Comparison of ENCODE assay signal across 19 cellular contexts in genomic region chr16:89312194-89312593, GRCh38.
DNase-seq lines count a peak whose midpoint lies in the region; ATAC-seq, FAIRE-seq and TF ChIP-seq lines count a peak whose summit lies in the region.
"Had no signal": no experiment of that assay in that cellular context is flagged by ENCODE, and none has a peak within 500 bp of the region (broad histone marks: within the 10 kb centered on the region; RNA-seq: fewer than 3 reads in every experiment).

No MANE protein-coding gene starts in this region.

- H3K4me1 Mint-ChIP-seq in CD4-positive, alpha-beta T cell (ENCODE audit: low read depth): peaks cover 90% of the 10 kb centered on the region
- peaks cover 86% of the 10 kb centered on the region for H3K4me1 Mint-ChIP-seq in CD8-positive, alpha-beta T cell (ENCODE audit: low read depth)

- peaks cover 51% of the 10 kb centered on the region for H3K36me3 Mint-ChIP-seq in CD4-positive, alpha-beta T cell (ENCODE audit: low read depth)
- H3K36me3 Mint-ChIP-seq in CD8-positive, alpha-beta T cell: peaks cover 55% of the 10 kb centered on the region
- H3K36me3 Mint-ChIP-seq: IgD-negative memory B cell had no signal

- H3K27ac ChIP-seq in CD4-positive, alpha-beta T cell (ENCODE audit: low read depth, low read length): no peak overlapping the region
- H3K27ac ChIP-seq in CD8-positive, alpha-beta T cell (ENCODE audit: low read depth, low read length): no peak overlapping the region
- H3K27ac ChIP-seq in GM12878 (ENCODE audit: control insufficient read depth, insufficient read depth): no peak overlapping the region
- H3K27ac ChIP-seq in neuronal stem cell (replicated peaks; ENCODE audit: low read length): no peak overlapping the region
- H3K27ac ChIP-seq in prostate gland: no peak overlapping the region
- H3K27ac ChIP-seq: sigmoid colon, VCaP had no signal

- peak overlapping the region; percentile 68 for H3K27ac Mint-ChIP-seq in CD4-positive, alpha-beta T cell
- H3K27ac Mint-ChIP-seq in CD8-positive, alpha-beta T cell: peak overlapping the region; percentile 55
- H3K27ac Mint-ChIP-seq: IgD-negative memory B cell had no signal

- no peak overlapping the region for H3K9ac ChIP-seq in GM12878 (ENCODE audit: control insufficient read depth, insufficient read depth, low read length)
- H3K9ac ChIP-seq in neuronal stem cell (ENCODE audit: low read depth, low read length, poor library complexity): no peak overlapping the region

- H3K27me3 Mint-ChIP-seq in CD4-positive, alpha-beta T cell: no peaks in the 10 kb centered on the region
- no peaks in the 10 kb centered on the region for H3K27me3 Mint-ChIP-seq in CD8-positive, alpha-beta T cell (ENCODE audit: low read depth)
- H3K27me3 Mint-ChIP-seq: IgD-negative memory B cell, T-cell had no signal

- H3K27me3 ChIP-seq in CD4-positive, alpha-beta T cell (ENCODE audit: control insufficient read depth, insufficient read depth, low read length): no peaks in the 10 kb centered on the region
- H3K27me3 ChIP-seq in CD8-positive, alpha-beta T cell (ENCODE audit: insufficient read depth, low read length): no peaks in the 10 kb centered on the region
- H3K27me3 ChIP-seq in GM12878 (replicated peaks in 1 of 2; ENCODE audit: control insufficient read depth in 2 of 2, insufficient read depth in 2 of 2, low read length in 1 of 2) (no peaks in the 10 kb centered on the region), neuronal stem cell (ENCODE audit: control insufficient read depth in 3 of 3, insufficient read depth in 3 of 3, low read depth in 1 of 3, low read length in 3 of 3) (no peaks in the 10 kb centered on the region), prostate gland (replicated peaks; ENCODE audit: insufficient read depth) (no peaks in the 10 kb centered on the region)
- H3K27me3 ChIP-seq: sigmoid colon had no signal

- H3K4me2 ChIP-seq in GM12878 (ENCODE audit: control insufficient read depth, insufficient read depth) (no peak overlapping the region), neuronal stem cell (ENCODE audit: insufficient read depth, low read length, poor library complexity, severe bottlenecking) (no peak overlapping the region)

- peaks cover 3% of the 10 kb centered on the region for H3K36me3 ChIP-seq in CD8-positive, alpha-beta T cell (ENCODE audit: insufficient read depth, low read length)
- H3K36me3 ChIP-seq in GM12878 (ENCODE audit: control insufficient read depth in 2 of 2, insufficient read depth in 2 of 2, low read length in 1 of 2) (peaks cover 17 to 40% of the 10 kb centered on the region in 2 experiments; a peak in 3 of 4 replicates), neuronal stem cell (replicated peaks in 1 of 2; ENCODE audit: control insufficient read depth in 2 of 2, insufficient read depth in 2 of 2, low read length in 2 of 2) (peaks cover 31 to 95% of the 10 kb centered on the region in 2 donors), prostate gland (no peaks in the 10 kb centered on the region)

- no peak overlapping the region for H4K91ac ChIP-seq in neuronal stem cell (ENCODE audit: low read depth, low read length, poor library complexity)

- ATAC-seq in CD4-positive, alpha-beta T cell (ENCODE audit: poor library complexity): no peak
- no peak for ATAC-seq in CD8-positive, alpha-beta T cell
- ATAC-seq in GM12878: no peak
- ATAC-seq: HCT116, T-cell had no signal

- H3K4ac ChIP-seq in neuronal stem cell (ENCODE audit: low read length): no peak overlapping the region

- DNase-seq in CD4-positive, alpha-beta T cell: peak in 1 of 10 experiments; percentile 33
- DNase-seq in CD8-positive, alpha-beta T cell: no peak
- DNase-seq in GM12878 (ENCODE audit: low read depth, low spot score): no peak
- DNase-seq in neuronal stem cell (ENCODE audit: low spot score): no peak
- DNase-seq in prostate gland (ENCODE audit: low spot score): no peak
- no peak for DNase-seq in NCI-H1930 (lab: John Stamatoyannopoulos, UW)
- no peak for DNase-seq in DMS153 (lab: John Stamatoyannopoulos, UW)
- DNase-seq: activated effector memory CD4-positive, alpha-beta T cell treated with Interleukin-2 at 50 U/mL for 16 hours; foreskin melanocyte; midbrain; MM.1S; NCI-H187 treated with DMSO at 0.1 percent for 48 hours; sigmoid colon had no signal

- H2BK120ac ChIP-seq in neuronal stem cell (ENCODE audit: low read depth, low read length): no peak overlapping the region

- no peak overlapping the region for H2BK5ac ChIP-seq in neuronal stem cell (ENCODE audit: low read length)

- H3K14ac ChIP-seq in neuronal stem cell (ENCODE audit: low read length): no peak overlapping the region

- POLR2A ChIA-PET in CD4-positive, alpha-beta T cell (lab: Charles Lee): interaction anchor here (0.6 kb wide), 1 partner anchor 92 kb away, joined by 3 read pairs; no protein-coding TSS in a partner anchor
- POLR2A ChIA-PET in CD8-positive, alpha-beta T cell (lab: Charles Lee): no interaction called here
- POLR2A ChIA-PET in GM12878 (lab: Charles Lee): interaction anchor here (0.6 kb wide), 1 partner anchor 449 kb away, joined by 7 read pairs; no protein-coding TSS in a partner anchor

- no peak overlapping the region for H3K4me3 ChIP-seq in CD8-positive, alpha-beta T cell (ENCODE audit: low read depth, low read length)
- no peak overlapping the region for H3K4me3 ChIP-seq in GM12878
- no peak overlapping the region for H3K4me3 ChIP-seq in neuronal stem cell (ENCODE audit: low read length in 2 of 2)
- no peak overlapping the region for H3K4me3 ChIP-seq in prostate gland
- H3K4me3 ChIP-seq: sigmoid colon had no signal

- H3K9me3 ChIP-seq in CD4-positive, alpha-beta T cell (ENCODE audit: control insufficient read depth, low read length): no peaks in the 10 kb centered on the region
- no peaks in the 10 kb centered on the region for H3K9me3 ChIP-seq in CD8-positive, alpha-beta T cell (ENCODE audit: low read length)
- H3K9me3 ChIP-seq in GM12878 (replicated peaks; ENCODE audit: control insufficient read depth, insufficient read depth, low read length) (no peaks in the 10 kb centered on the region), neuronal stem cell (replicated peaks in 1 of 2; ENCODE audit: control insufficient read depth in 2 of 2, insufficient read depth in 1 of 2, low read depth in 1 of 2, low read length in 2 of 2) (no peaks in the 10 kb centered on the region), prostate gland (no peaks in the 10 kb centered on the region)
- H3K9me3 ChIP-seq: sigmoid colon had no signal

- RAD21 ChIA-PET in GM12878 (lab: Charles Lee; ENCODE audit: unreplicated experiment): no interaction called here

- WGBS in GM12878 (ENCODE audit: insufficient coverage, insufficient replicate concordance, low lambda C conversion rate, missing lambda C conversion rate): 72% methylated on average over 10 of the region's 11 CpGs
- no CpG with 5 or more reads among the region's 11 CpGs for WGBS in neuronal stem cell (ENCODE audit: extremely low coverage in 2 of 2, insufficient read length in 2 of 2, insufficient replicate concordance in 1 of 2), 2 donors
- 76% methylated on average over 11 of the region's 11 CpGs for WGBS in prostate gland

- H3K4me1 ChIP-seq in CD8-positive, alpha-beta T cell (ENCODE audit: insufficient read depth, low read length): peaks cover 75% of the 10 kb centered on the region
- H3K4me1 ChIP-seq in GM12878 (ENCODE audit: control insufficient read depth, insufficient read depth, low read length) (peaks cover 18% of the 10 kb centered on the region), neuronal stem cell (ENCODE audit: control insufficient read depth in 2 of 2, insufficient read depth in 1 of 2, low read depth in 1 of 2, low read length in 2 of 2) (no peaks in the 10 kb centered on the region), prostate gland (replicated peaks) (peaks cover 8% of the 10 kb centered on the region)

- peak; percentile 49 for FAIRE-seq in GM12878 (lab: Jason Lieb, UNC)
- FAIRE-seq: colon, G401.6 had no signal

- no peak for TF ChIP-seq CTCF in CD4-positive, alpha-beta T cell (IDR thresholded peaks at IDR 0.05)
- TF ChIP-seq CTCF in CD8-positive, alpha-beta T cell (IDR thresholded peaks at IDR 0.05): no peak
- TF ChIP-seq CTCF in GM12878 (IDR thresholded peaks at IDR 0.05 in 2 of 3, conservative IDR thresholded peaks at IDR 0.05 in 1 of 3; ENCODE audit: control insufficient read depth in 2 of 3, extremely low read depth in 1 of 3, insufficient read depth in 1 of 3, low read depth in 3 of 3, low read length in 3 of 3): no peak
- TF ChIP-seq CTCF in prostate gland (IDR thresholded peaks at IDR 0.05): no peak

- no peak overlapping the region for H2BK15ac ChIP-seq in neuronal stem cell (ENCODE audit: low read length)

- intact Hi-C loops in CD4-positive, alpha-beta T cell (cut with DNase I, micrococcal nuclease): no loop called here
- intact Hi-C loops in CD8-positive, alpha-beta T cell (cut with DNase I, micrococcal nuclease): loop anchor here in 1 of 2 experiments (5.0 kb wide), 1 partner anchor 40 kb away; no protein-coding TSS in a partner anchor
- intact Hi-C loops in GM12878 (cut with micrococcal nuclease; ENCODE audit: unreplicated experiment) (no loop called here), prostate gland (cut with DNase I) (no loop called here)

- H2AK5ac ChIP-seq in neuronal stem cell (ENCODE audit: low read depth, low read length): no peak overlapping the region

- no peak overlapping the region for H4K8ac ChIP-seq in neuronal stem cell (ENCODE audit: low read depth, low read length)

- H3K4me3 Mint-ChIP-seq in CD4-positive, alpha-beta T cell: peak overlapping the region; percentile 12
- peak overlapping the region; percentile 29 for H3K4me3 Mint-ChIP-seq in CD8-positive, alpha-beta T cell
- H3K4me3 Mint-ChIP-seq: IgD-negative memory B cell had no signal

- peak overlapping the region; percentile 3 for H3K23ac ChIP-seq in neuronal stem cell (ENCODE audit: low read depth, low read length, poor library complexity)

- H3K18ac ChIP-seq in neuronal stem cell (ENCODE audit: low read length): no peak overlapping the region

- TF ChIP-seq POLR2A in GM12878 (IDR thresholded peaks at IDR 0.05; ENCODE audit: low read depth, low read length): no peak; the same call in 1 of the 2 replicates
- TF ChIP-seq POLR2A in prostate gland (IDR thresholded peaks at IDR 0.05): no peak

- in situ Hi-C loops in GM12878 (cut with MboI): no loop called here

- H3K79me1 ChIP-seq in neuronal stem cell (ENCODE audit: low read depth, low read length): peaks cover 33% of the 10 kb centered on the region

- H2BK12ac ChIP-seq in neuronal stem cell (ENCODE audit: low read length): no peak overlapping the region

- CTCF ChIA-PET in CD4-positive, alpha-beta T cell (lab: Charles Lee): no interaction called here
- CTCF ChIA-PET in CD8-positive, alpha-beta T cell (lab: Charles Lee): interaction anchor here (0.6 to 1.8 kb wide), 3 partner anchors 23 to 174 kb away, joined by 3 to 4 read pairs (median 3); no protein-coding TSS in a partner anchor
- CTCF ChIA-PET in GM12878 (lab: Yijun Ruan, JAX): no interaction called here

- H3K79me2 ChIP-seq in GM12878 (ENCODE audit: control insufficient read depth, insufficient read depth, low read length): peaks cover 77% of the 10 kb centered on the region

- SMC1A ChIA-PET in GM12878 (lab: Charles Lee; ENCODE audit: uncharacterized antibody, unreplicated experiment): interaction anchor here (0.6 to 2.0 kb wide), 3 partner anchors 14 to 50 kb away, joined by 3 to 7 read pairs (median 4); no protein-coding TSS in a partner anchor

- no TSS peak for BruUV-seq in GM12878 (replicated peaks; lab: Mats Ljungman, UMichigan)

- H4K20me1 ChIP-seq in GM12878 (ENCODE audit: control insufficient read depth, insufficient read depth): peaks cover 16% of the 10 kb centered on the region

- no peaks in the 10 kb centered on the region for H3K9me3 Mint-ChIP-seq in CD4-positive, alpha-beta T cell
- no peaks in the 10 kb centered on the region for H3K9me3 Mint-ChIP-seq in CD8-positive, alpha-beta T cell
- H3K9me3 Mint-ChIP-seq: IgD-negative memory B cell, T-cell had no signal

- H2AFZ ChIP-seq in GM12878 (ENCODE audit: control insufficient read depth, low read depth, low read length) (no peak overlapping the region), neuronal stem cell (ENCODE audit: low read length) (no peak overlapping the region)

- no peak for TF ChIP-seq EP300 in GM12878 (IDR thresholded peaks at IDR 0.05; ENCODE audit: borderline replicate concordance in 1 of 2, control insufficient read depth in 1 of 2, low read depth in 2 of 2, low read length in 2 of 2)

- no peak for TF ChIP-seq RAD21 in GM12878 (IDR thresholded peaks at IDR 0.05; ENCODE audit: insufficient read depth, low read depth, low read length)
